Comparison of ENCODE assay signal across 29 cellular contexts in the genomic region with DNA sequence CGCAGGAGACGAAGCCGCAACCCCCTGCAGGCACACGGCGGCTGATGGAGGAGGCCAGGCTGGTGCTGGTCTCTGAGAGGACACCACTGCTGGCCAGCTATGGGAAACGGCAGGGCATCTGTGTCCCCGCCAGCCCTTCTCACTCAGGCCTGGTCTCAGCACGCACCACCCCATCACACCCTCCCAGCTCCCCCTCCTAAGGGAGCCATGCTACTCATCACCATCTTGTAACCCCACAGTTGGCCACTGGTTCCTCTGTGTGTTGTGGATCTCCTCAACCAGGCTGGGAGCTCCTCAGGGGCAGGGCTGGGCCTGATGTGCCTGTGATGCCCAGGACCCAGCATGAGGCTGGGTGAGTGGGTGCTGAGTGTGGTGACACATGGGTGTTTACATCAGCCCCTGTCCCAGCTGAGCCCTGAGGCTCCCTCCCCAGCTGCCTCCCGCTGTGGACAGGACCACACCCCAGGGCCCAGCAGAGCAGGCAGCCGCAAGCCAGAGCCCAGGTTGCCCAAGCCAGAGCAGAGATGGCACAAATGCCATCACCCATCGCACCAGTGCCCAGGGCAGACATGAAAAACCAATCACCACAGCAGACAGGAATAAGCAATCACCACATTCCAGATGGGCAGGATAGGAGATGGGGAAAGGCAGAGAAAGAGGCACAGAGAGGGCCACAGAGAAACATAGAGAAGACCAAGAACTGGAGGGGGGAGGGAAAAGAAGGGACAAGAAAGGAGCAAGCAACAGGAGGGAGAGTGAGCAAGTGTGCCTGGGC. TPM values are rescaled to one million over a fixed set of nuclear protein-coding genes. Genes with fewer than 3 reads are reported as not detected.
DNase-seq lines count a peak whose midpoint lies in the region; ATAC-seq, FAIRE-seq and TF ChIP-seq lines count a peak whose summit lies in the region.
"Had no signal": no experiment of that assay in that cellular context is flagged by ENCODE, and none has a peak within 500 bp of the region (broad histone marks: within the 10 kb centered on the region; RNA-seq: fewer than 3 reads in every experiment).

No MANE protein-coding gene starts in this region.

- BruUV-seq in K562 (replicated peaks; lab: Mats Ljungman, UMichigan), result no TSS peak

- H3K27ac ChIP-seq in K562 (ENCODE audit: extremely low read depth, low read depth, low read length), result no peak overlapping the region
- no peak overlapping the region for H3K27ac ChIP-seq in aorta (ENCODE audit: low read depth in 1 of 2, low read length in 2 of 2)
- H3K27ac ChIP-seq: pancreas, testis had no signal

- no peak for ATAC-seq in left ventricle myocardium superior
- peak; percentile 14 for ATAC-seq in K562
- ATAC-seq in aorta (ENCODE audit: low FRiP score), result no peak
- ATAC-seq: CD8-positive, alpha-beta T cell; pancreas; T-helper 17 cell had no signal

- H3K4me3 ChIP-seq in K562, result no peak overlapping the region
- no peak overlapping the region for H3K4me3 ChIP-seq in aorta (ENCODE audit: low read length in 2 of 2)
- H3K4me3 ChIP-seq: HAP-1, pancreas, testis had no signal

- no peak overlapping the region for H3K4me3 Mint-ChIP-seq in neural crest cell
- H3K4me3 Mint-ChIP-seq: activated naive CD8-positive, alpha-beta T cell; CD8-positive, alpha-beta T cell; dendritic cell treated with granulocyte-macrophage colony-stimulating factor and Interleukin-4, amounts not matched to agents 40 ng/mL and 50 ng/mL, for 4 days; natural killer cell treated with Interleukin-12 subunit alpha and Interleukin-12 subunit beta and Interleukin-15 and Interleukin-18, amount 100 ng/mL, for 72 hours; T-helper 17 cell had no signal

- no peak for TF ChIP-seq EP300 in K562 (IDR thresholded peaks at IDR 0.05; ENCODE audit: low read length)

- no peak for TF ChIP-seq POLR2A in K562 (conservative IDR thresholded peaks at IDR 0.05)

- CTCF ChIA-PET in K562 (lab: Yijun Ruan, JAX; ENCODE audit: low intra/inter-chr PET ratio), result interaction anchor here (0.6 kb wide), 1 partner anchor 41 kb away, joined by 3 read pairs; no protein-coding TSS in a partner anchor

- H2AFZ ChIP-seq in K562 (ENCODE audit: low read depth, low read length), result no peak overlapping the region

- TF ChIP-seq CTCF in K562 (IDR thresholded peaks at IDR 0.05 in 2 of 3, conservative IDR thresholded peaks at IDR 0.05 in 1 of 3; ENCODE audit: insufficient read depth in 2 of 3, low read depth in 1 of 3, low read length in 3 of 3), result no peak
- no peak for TF ChIP-seq CTCF in neural crest cell (conservative IDR thresholded peaks at IDR 0.05)

- in situ Hi-C loops in K562 (cut with MboI), result no loop called here

- H3K4me2 ChIP-seq in K562 (ENCODE audit: insufficient read depth, low read length), result no peak overlapping the region

- H3K9me3 Mint-ChIP-seq in neural crest cell, result peaks cover 12% of the 10 kb centered on the region

- peaks cover 15% of the 10 kb centered on the region for H3K36me3 Mint-ChIP-seq in neural crest cell (ENCODE audit: low read depth)

- peak overlapping the region in 1 of 2 experiments; percentile 89; a peak in 2 of 4 replicates for H3K9ac ChIP-seq in K562 (ENCODE audit: insufficient read depth in 1 of 2, low read depth in 2 of 2, low read length in 2 of 2)

- peaks cover 22% of the 10 kb centered on the region; the same call in 2 of the 3 replicates for H3K36me3 ChIP-seq in K562 (ENCODE audit: control insufficient read depth, insufficient read depth, low read length)
- no peaks in the 10 kb centered on the region for H3K36me3 ChIP-seq in aorta (ENCODE audit: control insufficient read depth in 1 of 2, insufficient read depth in 2 of 2, low read length in 1 of 2)
- H3K36me3 ChIP-seq: HAP-1, pancreas had no signal

- peak; percentile 21 for DNase-seq in left ventricle myocardium superior
- no peak for DNase-seq in cardiac septum (ENCODE audit: low spot score)
- DNase-seq in K562 (ENCODE audit: extremely low read depth in 1 of 4, low spot score in 3 of 4), result peak in 1 of 4 experiments; percentile 54
- no peak for DNase-seq in neural crest cell (ENCODE audit: low read depth, low spot score)
- peak; percentile 40 to 64 for DNase-seq in aorta
- no peak for DNase-seq in SKM-1 treated with dmso at 0.1 percent for 144 hours (lab: John Stamatoyannopoulos, UW; ENCODE audit: unreplicated experiment)
- no peak for DNase-seq in stimulated activated CD4-positive, alpha-beta T cell treated with anti-CD3 and anti-CD28 coated beads, Interleukin-4, amount 100 ng/mL, for 1 hour
- DNase-seq in stimulated activated CD4-positive, alpha-beta T cell treated with anti-CD3 and anti-CD28 coated beads, Interleukin-1b, Interleukin-23, amount 100 ng/mL, for 48 hours, result no peak
- DNase-seq: activated T-cell treated with anti-CD3 and anti-CD28 coated beads for 4 hours; anterior cingulate cortex; central memory CD4-positive, alpha-beta T cell; GDM1; NCI-H1436 treated with DMSO at 0.1 percent for 48 hours; NCI-H446; NCI-H82; RPMI8226; stimulated activated CD4-positive, alpha-beta T cell treated with anti-CD3 and anti-CD28 coated beads, Interleukin-4, amount 100 ng/mL, for 24 hours; stimulated activated naive CD4-positive, alpha-beta T cell; T-helper 17 cell had no signal

- intact Hi-C loops in left ventricle myocardium superior (cut with micrococcal nuclease) (no loop called here), cardiac septum (cut with DNase I) (no loop called here), K562 (cut with micrococcal nuclease) (no loop called here), aorta (cut with DNase I) (no loop called here)

- peaks cover 15% of the 10 kb centered on the region; the same call in 1 of the 2 replicates for H4K20me1 ChIP-seq in K562 (replicated peaks; ENCODE audit: control insufficient read depth, insufficient read depth, low read length)

- peaks cover 30% of the 10 kb centered on the region; the same call in 2 of the 3 replicates for H3K79me2 ChIP-seq in K562 (ENCODE audit: control insufficient read depth, insufficient read depth, low read length)

- POLR2A ChIA-PET in K562 (lab: Yijun Ruan, JAX), result interaction anchor here (0.9 to 10.0 kb wide), 8 partner anchors 10 to 103 kb away, joined by 3 to 120 read pairs (median 6); a partner anchor contains a TSS

- H3K27ac Mint-ChIP-seq in neural crest cell (ENCODE audit: unreplicated experiment), result peak overlapping the region; percentile 83
- H3K27ac Mint-ChIP-seq: activated naive CD8-positive, alpha-beta T cell; CD8-positive, alpha-beta T cell; dendritic cell treated with granulocyte-macrophage colony-stimulating factor and Interleukin-4, amounts not matched to agents 40 ng/mL and 50 ng/mL, for 4 days; natural killer cell treated with Interleukin-12 subunit alpha and Interleukin-12 subunit beta and Interleukin-15 and Interleukin-18, amount 100 ng/mL, for 72 hours; T-helper 17 cell had no signal

- H3K4me1 ChIP-seq in K562 (replicated peaks in 1 of 2; ENCODE audit: control insufficient read depth in 2 of 2, insufficient read depth in 2 of 2, low read length in 2 of 2) (peaks cover 57 to 64% of the 10 kb centered on the region in 2 experiments), aorta (ENCODE audit: control insufficient read depth in 1 of 2, insufficient read depth in 2 of 2, low read length in 2 of 2) (no peaks in the 10 kb centered on the region)
- H3K4me1 ChIP-seq: HAP-1, pancreas had no signal

- H3K9me3 ChIP-seq in K562 (replicated peaks; ENCODE audit: control insufficient read depth, insufficient read depth, low read depth, low read length) (peaks cover 14% of the 10 kb centered on the region), aorta (ENCODE audit: control insufficient read depth, low read length) (no peaks in the 10 kb centered on the region)
- H3K9me3 ChIP-seq: testis had no signal

- no peak for TF ChIP-seq RAD21 in K562 (CRISPR knock-in tag; conservative IDR thresholded peaks at IDR 0.05 in 1 of 2, IDR thresholded peaks at IDR 0.05 in 1 of 2)

- FAIRE-seq in K562 (lab: Jason Lieb, UNC), result no peak
- FAIRE-seq: A204.1, endometrium, HTR-8/SVneo, pancreas had no signal

- H3K9me1 ChIP-seq in K562 (ENCODE audit: control insufficient read depth, insufficient read depth, low read length), result peaks cover 20% of the 10 kb centered on the region

- 78% methylated on average over 11 of the region's 11 CpGs for WGBS in K562 (ENCODE audit: insufficient coverage, low coverage, missing lambda C conversion rate)
- WGBS in aorta, 2 donors, result 79 to 85% methylated on average over 10 to 11 of the region's 11 CpGs

- peaks cover 8% of the 10 kb centered on the region for H3K4me1 Mint-ChIP-seq in neural crest cell

- H3K27me3 ChIP-seq in K562 (ENCODE audit: control insufficient read depth in 2 of 2, insufficient read depth in 2 of 2, low read length in 2 of 2) (no peaks in the 10 kb centered on the region), aorta (ENCODE audit: control insufficient read depth in 1 of 2, insufficient read depth in 2 of 2, low read length in 1 of 2) (no peaks in the 10 kb centered on the region)
- H3K27me3 ChIP-seq: pancreas, testis had no signal

- H3K27me3 Mint-ChIP-seq in neural crest cell (ENCODE audit: low read depth), result no peaks in the 10 kb centered on the region
- H3K27me3 Mint-ChIP-seq: activated naive CD8-positive, alpha-beta T cell; natural killer cell treated with Interleukin-12 subunit alpha and Interleukin-12 subunit beta and Interleukin-15 and Interleukin-18, amount 100 ng/mL, for 72 hours; T-helper 17 cell had no signal

RNA-seq across cellular contexts. Expression of a gene that starts 8.2 kb away (rescaled TPM):
- total RNA-seq in left ventricle myocardium superior (26.8 TPM), cardiac septum (46.8 TPM), K562 (2014; rRNA removed) (49.3 and 54.2 TPM in 2 replicates), K562 (2014; rRNA removed; fragmentation: Illumina TruSeq; extraction: Trizol) (2.2 and 4.5 TPM in 2 replicates), K562 (2015; rRNA removed; fragmentation: Illumina TruSeq; extraction: Trizol) (13.3 and 15.6 TPM in 2 replicates), K562 (2021) (46.5 and 50.6 TPM in 2 replicates), neural crest cell (93.5 and 105 TPM in 2 replicates), aorta (10 to 100 TPM; 59.7 to 64.4 TPM)
- total RNA-seq in K562 (2011; cell fraction: chromatin; rRNA removed; ENCODE audit: low replicate concordance), result 114 and 328 TPM in 2 replicates
- total RNA-seq in K562 (2011; cell fraction: nucleolus; rRNA removed), result 214 and 270 TPM in 2 replicates
- total RNA-seq in K562 (2011; cell fraction: nucleoplasm; rRNA removed), result 106 and 131 TPM in 2 replicates
- polyA plus RNA-seq in K562 (2011; rRNA removed) (35.2 and 71.6 TPM in 2 replicates), K562 (2014; fragmentation: Illumina TruSeq; extraction: Trizol) (8.0 and 15.9 TPM in 2 replicates), K562 (2014; fragmentation: Nextera tagmentation; extraction: Ambion mirVana) (under 1 TPM; 0.03 to 0.17 TPM), K562 (2014; rRNA removed) (42.5 and 97.4 TPM in 2 replicates), aorta (100 to 1,000 TPM in 1 of 2 donors, 10 to 100 TPM in 1; 15.4 to 102 TPM)
- 134 and 673 TPM in 2 replicates for polyA plus RNA-seq in K562 (2011; cell fraction: cytosol; rRNA removed)
- 407 and 424 TPM in 2 replicates for polyA plus RNA-seq in K562 (2011; cell fraction: nucleus; rRNA removed)
- polyA plus RNA-seq in K562 (2012), result 30.0 and 31.2 TPM in 2 replicates
- 15.1 and 15.6 TPM in 2 replicates for polyA minus RNA-seq in K562 (2011; rRNA and poly(A)+ RNA removed)
- 24.6 and 52.4 TPM in 2 replicates for polyA minus RNA-seq in K562 (2011; cell fraction: cytosol; rRNA and poly(A)+ RNA removed)
- 96.8 and 145 TPM in 2 replicates for polyA minus RNA-seq in K562 (2011; cell fraction: nucleus; rRNA and poly(A)+ RNA removed)

RNA-seq across cellular contexts. Expression of a gene that starts 12.5 kb away (rescaled TPM):
- total RNA-seq in left ventricle myocardium superior, result 71.5 TPM
- total RNA-seq in cardiac septum, result 84.5 TPM
- total RNA-seq in K562 (2011; cell fraction: chromatin; rRNA removed; ENCODE audit: low replicate concordance), result 160 and 395 TPM in 2 replicates
- total RNA-seq in K562 (2011; cell fraction: nucleolus; rRNA removed), result 227 and 229 TPM in 2 replicates
- 196 and 211 TPM in 2 replicates for total RNA-seq in K562 (2011; cell fraction: nucleoplasm; rRNA removed)
- total RNA-seq in K562 (2014; rRNA removed), result 70.1 and 95.8 TPM in 2 replicates
- 36.1 and 45.9 TPM in 2 replicates for total RNA-seq in K562 (2014; rRNA removed; fragmentation: Illumina TruSeq; extraction: Trizol)
- total RNA-seq in K562 (2015; rRNA removed; fragmentation: Illumina TruSeq; extraction: Trizol), result 55.8 and 57.2 TPM in 2 replicates
- total RNA-seq in K562 (2021), result 94.1 and 97.3 TPM in 2 replicates
- polyA plus RNA-seq in K562 (2011; rRNA removed), result 94.9 and 115 TPM in 2 replicates
- polyA plus RNA-seq in K562 (2011; cell fraction: cytosol; rRNA removed), result 157 and 209 TPM in 2 replicates
- 157 and 195 TPM in 2 replicates for polyA plus RNA-seq in K562 (2011; cell fraction: nucleus; rRNA removed)
- 68.2 and 73.0 TPM in 2 replicates for polyA plus RNA-seq in K562 (2012)
- polyA plus RNA-seq in K562 (2014; fragmentation: Illumina TruSeq; extraction: Trizol), result 88.3 and 89.4 TPM in 2 replicates
- 10 to 100 TPM; 15.5 to 17.5 TPM for polyA plus RNA-seq in K562 (2014; fragmentation: Nextera tagmentation; extraction: Ambion mirVana)
- 89.6 and 92.5 TPM in 2 replicates for polyA plus RNA-seq in K562 (2014; rRNA removed)
- polyA minus RNA-seq in K562 (2011; rRNA and poly(A)+ RNA removed), result 130 and 186 TPM in 2 replicates
- polyA minus RNA-seq in K562 (2011; cell fraction: cytosol; rRNA and poly(A)+ RNA removed), result 73.2 and 76.1 TPM in 2 replicates
- 63.1 and 85.0 TPM in 2 replicates for polyA minus RNA-seq in K562 (2011; cell fraction: nucleus; rRNA and poly(A)+ RNA removed)
- total RNA-seq in neural crest cell, result 12.8 and 13.4 TPM in 2 replicates
- 10 to 100 TPM; 35.2 to 45.3 TPM for total RNA-seq in aorta
- 10 to 100 TPM; 24.8 to 38.0 TPM for polyA plus RNA-seq in aorta

Comparison
In these comparisons a context has a peak if more than half of its experiments do, and no peak if none do; other contexts are left out.
1. DNase-seq: peak in left ventricle myocardium superior (single experiment) and aorta (2 of 2); none in cardiac septum (single experiment), neural crest cell (single experiment), SKM-1 treated with dmso at 0.1 percent for 144 hours (single experiment), stimulated activated CD4-positive, alpha-beta T cell treated with anti-CD3 and anti-CD28 coated beads, Interleukin-4, amount 100 ng/mL, for 1 hour (single experiment) and stimulated activated CD4-positive, alpha-beta T cell treated with anti-CD3 and anti-CD28 coated beads, Interleukin-1b, Interleukin-23, amount 100 ng/mL, for 48 hours (single experiment).